Comparison of ENCODE assay signal across 8 cellular contexts in the genomic region with DNA sequence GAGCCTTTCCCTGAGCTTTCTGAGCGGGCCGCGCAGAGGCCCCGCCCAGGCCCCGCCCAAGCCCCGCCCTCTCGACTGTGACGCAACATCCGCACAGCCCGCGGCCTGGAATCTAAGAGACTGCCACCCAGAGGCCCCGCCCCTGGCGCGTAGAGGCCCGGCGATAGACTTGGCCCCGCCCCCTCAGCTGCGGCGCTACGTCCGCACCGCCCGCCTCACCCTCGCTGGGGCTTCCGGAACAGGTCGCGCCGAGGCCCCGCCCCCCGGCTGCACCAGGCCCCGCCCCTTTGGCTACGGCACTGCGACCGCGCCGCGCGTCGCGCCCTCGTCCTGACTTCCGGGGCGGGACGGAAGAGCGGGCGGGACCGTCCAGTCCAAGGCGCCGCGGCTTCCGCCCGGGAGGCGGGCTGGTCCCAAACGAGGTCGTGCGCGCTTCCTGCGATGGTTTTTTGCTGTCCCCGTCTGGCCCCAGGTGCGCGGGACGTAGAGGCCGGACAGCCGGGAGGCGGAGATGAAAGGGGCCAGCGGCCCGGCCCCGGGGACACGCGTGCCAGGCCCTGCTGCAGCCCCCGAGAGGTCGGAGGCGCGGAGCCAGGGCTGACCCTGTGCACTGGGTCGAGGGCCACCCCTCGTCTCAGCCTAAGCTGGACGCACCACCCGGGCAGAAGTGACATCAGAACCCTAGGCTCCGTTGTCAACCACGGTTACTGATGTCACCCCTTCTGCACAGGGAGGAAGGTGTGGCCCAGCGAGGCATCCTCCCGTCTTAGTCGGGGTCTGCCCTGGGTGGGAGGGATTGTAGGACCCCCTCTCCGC. TPM values are rescaled to one million over a fixed set of nuclear protein-coding genes. Genes with fewer than 3 reads are reported as not detected.
DNase-seq lines count a peak whose midpoint lies in the region; ATAC-seq and TF ChIP-seq lines count a peak whose summit lies in the region.

No MANE protein-coding gene starts in this region.

- peak; percentile 90 to 94 for ATAC-seq in CD4-positive, CD25-positive, alpha-beta regulatory T cell (ENCODE audit: low read depth in 2 of 2)
- ATAC-seq in GM19351 (IDR thresholded peaks at IDR 0.05; ENCODE audit: unreplicated experiment) (peak; percentile 90), HG03469 (IDR thresholded peaks at IDR 0.05; ENCODE audit: unreplicated experiment) (peak; percentile 83)

- intact Hi-C loops in activated CD4-positive, alpha-beta memory T cell treated with anti-CD3 and anti-CD28 coated beads for 36 hours (cut with micrococcal nuclease) = loop anchor here (1.0 to 10.0 kb wide), 6 partner anchors 17 to 871 kb away; a partner anchor contains a TSS
- intact Hi-C loops in lower leg skin (cut with DNase I; ENCODE audit: low total_unique reads) = no loop called here

- peak in 1 of 2 donors; percentile 92 for TF ChIP-seq POLR2A in lower leg skin (IDR thresholded peaks at IDR 0.05)

- peak overlapping the region; percentile 99 for H3K27ac ChIP-seq in CD4-positive, CD25-positive, alpha-beta regulatory T cell (ENCODE audit: insufficient read depth, low read length, poor library complexity, severe bottlenecking)

- H3K4me3 Mint-ChIP-seq in CD4-positive, CD25-positive, alpha-beta regulatory T cell = peak overlapping the region; percentile 86 to 95 (median 90)
- peak overlapping the region; percentile 83 for H3K4me3 Mint-ChIP-seq in activated CD4-positive, alpha-beta memory T cell treated with anti-CD3 and anti-CD28 coated beads for 36 hours

- no peaks in the 10 kb centered on the region for H3K27me3 Mint-ChIP-seq in CD4-positive, CD25-positive, alpha-beta regulatory T cell
- no peaks in the 10 kb centered on the region for H3K27me3 Mint-ChIP-seq in activated CD4-positive, alpha-beta memory T cell treated with anti-CD3 and anti-CD28 coated beads for 36 hours

- H3K36me3 ChIP-seq in CD4-positive, CD25-positive, alpha-beta regulatory T cell (ENCODE audit: control insufficient read depth, insufficient read depth, low read length) = no peaks in the 10 kb centered on the region

- DNase-seq in CD4-positive, CD25-positive, alpha-beta regulatory T cell = peak; percentile 99 to 100 (median 100)
- DNase-seq in NCI-H82 (lab: John Stamatoyannopoulos, UW) (peak; percentile 98), dermis microvascular lymphatic vessel endothelial cell (ENCODE audit: low read depth in 2 of 2) (peak; percentile 94 to 99), lower leg skin (ENCODE audit: low spot score in 2 of 2) (peak; percentile 99 to 100)
- DNase-seq in activated CD4-positive, alpha-beta memory T cell treated with anti-CD3 and anti-CD28 coated beads for 36 hours = peak; percentile 100
- DNase-seq in stimulated activated CD4-positive, alpha-beta T cell treated with anti-CD3 and anti-CD28 coated beads, Interleukin-4, amount 100 ng/mL, for 24 hours = peak; percentile 100

- CTCF ChIA-PET in activated CD4-positive, alpha-beta memory T cell treated with anti-CD3 and anti-CD28 coated beads for 36 hours (lab: Charles Lee) = interaction anchor here (0.9 to 4.8 kb wide), 14 partner anchors 16 to 260 kb away, joined by 3 to 76 read pairs (median 5); a partner anchor contains a TSS

- H3K4me1 Mint-ChIP-seq in CD4-positive, CD25-positive, alpha-beta regulatory T cell = peaks cover 5 to 20% (median 8%) of the 10 kb centered on the region in 4 donors
- H3K4me1 Mint-ChIP-seq in activated CD4-positive, alpha-beta memory T cell treated with anti-CD3 and anti-CD28 coated beads for 36 hours (ENCODE audit: low read depth) = peaks cover 12% of the 10 kb centered on the region

- H3K36me3 Mint-ChIP-seq in CD4-positive, CD25-positive, alpha-beta regulatory T cell = no peaks in the 10 kb centered on the region
- no peaks in the 10 kb centered on the region for H3K36me3 Mint-ChIP-seq in activated CD4-positive, alpha-beta memory T cell treated with anti-CD3 and anti-CD28 coated beads for 36 hours

- POLR2A ChIA-PET in activated CD4-positive, alpha-beta memory T cell treated with anti-CD3 and anti-CD28 coated beads for 36 hours (lab: Charles Lee) = interaction anchor here (0.7 to 2.6 kb wide), 9 partner anchors 9 to 37 kb away, joined by 3 to 24 read pairs (median 4); no protein-coding TSS in a partner anchor

- H3K27me3 ChIP-seq in CD4-positive, CD25-positive, alpha-beta regulatory T cell (ENCODE audit: control insufficient read depth, insufficient read depth, low read length) = no peaks in the 10 kb centered on the region

- peak overlapping the region; percentile 74 for H3K4me3 ChIP-seq in CD4-positive, CD25-positive, alpha-beta regulatory T cell (ENCODE audit: low read depth, low read length)
- H3K4me3 ChIP-seq in lower leg skin (ENCODE audit: low read depth, poor library complexity, severe bottlenecking) = peak overlapping the region; percentile 58

- H3K9me3 ChIP-seq in CD4-positive, CD25-positive, alpha-beta regulatory T cell (ENCODE audit: control insufficient read depth in 2 of 2, low read length in 2 of 2) = no peaks in the 10 kb centered on the region

- peaks cover 19% of the 10 kb centered on the region for H3K4me1 ChIP-seq in CD4-positive, CD25-positive, alpha-beta regulatory T cell (ENCODE audit: control insufficient read depth, insufficient read depth, low read length, poor library complexity, severe bottlenecking)

- WGBS in lower leg skin, 2 donors = 0 to 3% methylated on average over 3 to 26 of the region's 84 CpGs

- TF ChIP-seq CTCF in lower leg skin (IDR thresholded peaks at IDR 0.05) = no peak

- H3K27ac Mint-ChIP-seq in CD4-positive, CD25-positive, alpha-beta regulatory T cell = peak overlapping the region; percentile 92 to 97 (median 95)
- peak overlapping the region; percentile 86 for H3K27ac Mint-ChIP-seq in activated CD4-positive, alpha-beta memory T cell treated with anti-CD3 and anti-CD28 coated beads for 36 hours

- no peaks in the 10 kb centered on the region for H3K9me3 Mint-ChIP-seq in CD4-positive, CD25-positive, alpha-beta regulatory T cell
- no peaks in the 10 kb centered on the region for H3K9me3 Mint-ChIP-seq in activated CD4-positive, alpha-beta memory T cell treated with anti-CD3 and anti-CD28 coated beads for 36 hours

RNA-seq across cellular contexts. Expression of a gene that starts 59.0 kb away (rescaled TPM):
- total RNA-seq in CD4-positive, CD25-positive, alpha-beta regulatory T cell = not detected
- not detected for polyA plus RNA-seq in CD4-positive, CD25-positive, alpha-beta regulatory T cell
- not detected for total RNA-seq in activated CD4-positive, alpha-beta memory T cell treated with anti-CD3 and anti-CD28 coated beads for 36 hours
- total RNA-seq in dermis microvascular lymphatic vessel endothelial cell = not detected in 2 replicates
- 10 to 100 TPM; 26.4 to 39.9 (median 33.9) TPM for total RNA-seq in lower leg skin

Comparison
In these comparisons a context has a peak if more than half of its experiments do, and no peak if none do; other contexts are left out.
1. Peak in every context shown above with its lines: DNase-seq, ATAC-seq, H3K4me3 ChIP-seq and H3K27ac ChIP-seq.
2. RNA of a gene that starts 59.0 kb away (total RNA-seq): 26.4 to 39.9 TPM in lower leg skin; not detected in CD4-positive, CD25-positive, alpha-beta regulatory T cell (single experiment), not detected in activated CD4-positive, alpha-beta memory T cell treated with anti-CD3 and anti-CD28 coated beads for 36 hours and not detected in dermis microvascular lymphatic vessel endothelial cell; every median in the first group is over 10 times any median in the second.